25 cellular contexts compared by ENCODE assay signal in genomic region chr18:62106271-62106670, GRCh38.
DNase-seq lines count a peak whose midpoint lies in the region; ATAC-seq, FAIRE-seq and TF ChIP-seq lines count a peak whose summit lies in the region.
"Had no signal": no experiment of that assay in that cellular context is flagged by ENCODE, and none has a peak within 500 bp of the region (broad histone marks: within the 10 kb centered on the region; RNA-seq: fewer than 3 reads in every experiment).

No MANE protein-coding gene starts in this region.

- H3K4me3 Mint-ChIP-seq in astrocyte (ENCODE audit: unreplicated experiment) = no peak overlapping the region
- H3K4me3 Mint-ChIP-seq: B cell; CD4-positive, CD25-positive, alpha-beta regulatory T cell; CD8-positive, alpha-beta memory T cell; H9; IgD-negative memory B cell had no signal

- H3K9ac ChIP-seq in astrocyte (ENCODE audit: low read length) = no peak overlapping the region

- no peaks in the 10 kb centered on the region for H3K79me2 ChIP-seq in astrocyte (ENCODE audit: insufficient read depth, low read length)

- H3K4me1 ChIP-seq in astrocyte (ENCODE audit: insufficient read depth, low read length) (no peaks in the 10 kb centered on the region), left lung (no peaks in the 10 kb centered on the region)

- H3K36me3 Mint-ChIP-seq in astrocyte (ENCODE audit: low read depth, unreplicated experiment) = no peaks in the 10 kb centered on the region

- no peak overlapping the region for H3K27ac Mint-ChIP-seq in astrocyte (ENCODE audit: unreplicated experiment)
- H3K27ac Mint-ChIP-seq: B cell; CD4-positive, CD25-positive, alpha-beta regulatory T cell; CD8-positive, alpha-beta memory T cell; H9; IgD-negative memory B cell had no signal

- H3K27me3 ChIP-seq in astrocyte (ENCODE audit: insufficient read depth, low read length) = no peaks in the 10 kb centered on the region
- no peaks in the 10 kb centered on the region for H3K27me3 ChIP-seq in left lung

- no peaks in the 10 kb centered on the region for H4K20me1 ChIP-seq in astrocyte (ENCODE audit: insufficient read depth, low read length)

- H3K4me3 ChIP-seq in astrocyte (ENCODE audit: insufficient read depth, low read depth, low read length) (no peak overlapping the region), choroid plexus epithelial cell (ENCODE audit: low read depth, low read length) (no peak overlapping the region), fibroblast of the aortic adventitia (ENCODE audit: low read depth, low read length) (no peak overlapping the region), left lung (no peak overlapping the region)

- no peaks in the 10 kb centered on the region for H3K9me3 ChIP-seq in astrocyte (ENCODE audit: insufficient read depth, low read depth, low read length)
- no peaks in the 10 kb centered on the region for H3K9me3 ChIP-seq in left lung

- H3K27me3 Mint-ChIP-seq in astrocyte (ENCODE audit: low read depth, unreplicated experiment) = no peaks in the 10 kb centered on the region
- H3K27me3 Mint-ChIP-seq: B cell; CD4-positive, CD25-positive, alpha-beta regulatory T cell; CD8-positive, alpha-beta memory T cell; IgD-negative memory B cell had no signal

- no peak for TF ChIP-seq CTCF in astrocyte (IDR thresholded peaks at IDR 0.05; ENCODE audit: insufficient read depth, low read depth, low read length)
- TF ChIP-seq CTCF in choroid plexus epithelial cell (conservative IDR thresholded peaks at IDR 0.05; ENCODE audit: low read depth, low read length) = no peak
- no peak for TF ChIP-seq CTCF in fibroblast of the aortic adventitia (IDR thresholded peaks at IDR 0.05; ENCODE audit: insufficient read depth, low read length)
- no peak for TF ChIP-seq CTCF in left lung (IDR thresholded peaks at IDR 0.05)

- H3K36me3 ChIP-seq in astrocyte (ENCODE audit: insufficient read depth, low read length) = no peaks in the 10 kb centered on the region
- peaks cover 0 to 21% of the 10 kb centered on the region in 2 donors for H3K36me3 ChIP-seq in left lung

- intact Hi-C loops in left lung (cut with DNase I) = no loop called here

- H3K4me2 ChIP-seq in astrocyte (ENCODE audit: low read length) = peak overlapping the region; percentile 12

- peak; percentile 6 for DNase-seq in ELR (ENCODE audit: low read depth)
- peak; percentile 11 for DNase-seq in astrocyte (ENCODE audit: low read depth)
- DNase-seq in choroid plexus epithelial cell (ENCODE audit: low read depth) = peak; percentile 36
- DNase-seq in fibroblast of the aortic adventitia (ENCODE audit: low read depth) = peak; percentile 20
- DNase-seq in NCI-H1930 (lab: John Stamatoyannopoulos, UW) = no peak
- no peak for DNase-seq in NCI-H146 treated with DMSO at 0.1 percent for 48 hours (lab: John Stamatoyannopoulos, UW; ENCODE audit: unreplicated experiment)
- DNase-seq in left lung = no peak
- DNase-seq: 8988T; C1 segment of cervical spinal cord; CD4-positive, CD25-positive, alpha-beta regulatory T cell; CD8-positive, alpha-beta memory T cell; COR-L47; DMS 273 treated with DMSO at 0.1 percent for 48 hours; DMS53; DND-41; EL; H9 had no signal

- H3K27ac ChIP-seq in astrocyte (ENCODE audit: low read depth, low read length) (no peak overlapping the region), left lung (no peak overlapping the region)
- H3K27ac ChIP-seq: HL-60 had no signal

- peaks cover 8% of the 10 kb centered on the region for H3K4me1 Mint-ChIP-seq in astrocyte (ENCODE audit: low read depth, unreplicated experiment)
- H3K4me1 Mint-ChIP-seq: B cell; CD8-positive, alpha-beta memory T cell; IgD-negative memory B cell had no signal

- no peak for ATAC-seq in HG02884 (IDR thresholded peaks at IDR 0.05; ENCODE audit: unreplicated experiment)
- no peak for ATAC-seq in left lung

- H2AFZ ChIP-seq in astrocyte (ENCODE audit: low read depth, low read length) = no peak overlapping the region

- no peak for FAIRE-seq in astrocyte (lab: Jason Lieb, UNC)
- FAIRE-seq: G401.6, GM19239, H1, HTR-8/SVneo had no signal

- H3K9me3 Mint-ChIP-seq in astrocyte (ENCODE audit: unreplicated experiment) = no peaks in the 10 kb centered on the region
- H3K9me3 Mint-ChIP-seq: CD4-positive, CD25-positive, alpha-beta regulatory T cell; CD8-positive, alpha-beta memory T cell; H9; IgD-negative memory B cell had no signal

Comparison
In these comparisons a context has a peak if more than half of its experiments do, and no peak if none do; other contexts are left out.
1. DNase-seq: peak in ELR (single experiment), astrocyte (single experiment), choroid plexus epithelial cell (single experiment) and fibroblast of the aortic adventitia (single experiment); none in NCI-H1930 (0 of 2), NCI-H146 treated with DMSO at 0.1 percent for 48 hours (single experiment) and left lung (0 of 2).